1 cellular context compared by ENCODE assay signal in genomic region chr11:34619062-34619516, GRCh38.
A peak's percentile ranks its signal among the peaks of the same experiment; 100 is the strongest.
TF ChIP-seq lines count a peak whose summit lies in the region.

No MANE protein-coding gene starts in this region.

TF ChIP-seq in K562, 482 proteins besides CTCF, POLR2A, EP300 and RAD21 (continued from another document):
- TF ChIP-seq, protein P1, sequence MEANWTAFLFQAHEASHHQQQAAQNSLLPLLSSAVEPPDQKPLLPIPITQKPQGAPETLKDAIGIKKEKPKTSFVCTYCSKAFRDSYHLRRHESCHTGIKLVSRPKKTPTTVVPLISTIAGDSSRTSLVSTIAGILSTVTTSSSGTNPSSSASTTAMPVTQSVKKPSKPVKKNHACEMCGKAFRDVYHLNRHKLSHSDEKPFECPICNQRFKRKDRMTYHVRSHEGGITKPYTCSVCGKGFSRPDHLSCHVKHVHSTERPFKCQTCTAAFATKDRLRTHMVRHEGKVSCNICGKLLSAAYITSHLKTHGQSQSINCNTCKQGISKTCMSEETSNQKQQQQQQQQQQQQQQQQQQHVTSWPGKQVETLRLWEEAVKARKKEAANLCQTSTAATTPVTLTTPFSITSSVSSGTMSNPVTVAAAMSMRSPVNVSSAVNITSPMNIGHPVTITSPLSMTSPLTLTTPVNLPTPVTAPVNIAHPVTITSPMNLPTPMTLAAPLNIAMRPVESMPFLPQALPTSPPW (CRISPR knock-in tag; IDR thresholded peaks at IDR 0.05): peak; percentile 51; the same call in 1 of the 2 replicates
- TF ChIP-seq, protein P2, sequence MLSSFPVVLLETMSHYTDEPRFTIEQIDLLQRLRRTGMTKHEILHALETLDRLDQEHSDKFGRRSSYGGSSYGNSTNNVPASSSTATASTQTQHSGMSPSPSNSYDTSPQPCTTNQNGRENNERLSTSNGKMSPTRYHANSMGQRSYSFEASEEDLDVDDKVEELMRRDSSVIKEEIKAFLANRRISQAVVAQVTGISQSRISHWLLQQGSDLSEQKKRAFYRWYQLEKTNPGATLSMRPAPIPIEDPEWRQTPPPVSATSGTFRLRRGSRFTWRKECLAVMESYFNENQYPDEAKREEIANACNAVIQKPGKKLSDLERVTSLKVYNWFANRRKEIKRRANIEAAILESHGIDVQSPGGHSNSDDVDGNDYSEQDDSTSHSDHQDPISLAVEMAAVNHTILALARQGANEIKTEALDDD (IDR thresholded peaks at IDR 0.05): 0 out of 2 replicates have a peak, but pooled peaks have one; percentile 49
- TF ChIP-seq FOXJ2 (tag; IDR thresholded peaks at IDR 0.05) (no peak), MAZ (CRISPR knock-in tag; conservative IDR thresholded peaks at IDR 0.05 in 1 of 2, IDR thresholded peaks at IDR 0.05 in 1 of 2) (0 out of 4 replicates have a peak, but pooled peaks of 1 of the 2 experiments have one; percentile 20), MEIS2 (IDR thresholded peaks at IDR 0.05; ENCODE audit: partially characterized antibody) (peak; percentile 81), PML (IDR thresholded peaks at IDR 0.05; ENCODE audit: low read length) (peak; percentile 67; the same call in 1 of the 2 replicates), CBFA2T2 (conservative IDR thresholded peaks at IDR 0.05) (peak; percentile 68), NFE2 (IDR thresholded peaks at IDR 0.05; ENCODE audit: low read depth) (peak; percentile 26; the same call in 1 of the 2 replicates), RNF2 (IDR thresholded peaks at IDR 0.05) (peak; percentile 72), CREBBP (IDR thresholded peaks at IDR 0.05; ENCODE audit: low read depth, low read length) (no peak), NCOR1 (IDR thresholded peaks at IDR 0.05) (peak; percentile 77), ZNF589 (CRISPR knock-in tag; IDR thresholded peaks at IDR 0.05; ENCODE audit: low read depth) (0 out of 2 replicates have a peak, but pooled peaks have one; percentile 32), RCOR1 (IDR thresholded peaks at IDR 0.05; ENCODE audit: borderline replicate concordance in 1 of 2, low read depth in 2 of 2, low read length in 2 of 2) (peak; percentile 71 to 94; a peak in 2 of 4 replicates), CEBPB (tag; IDR thresholded peaks at IDR 0.05) (no peak), TCF7 (IDR thresholded peaks at IDR 0.05; ENCODE audit: borderline replicate concordance) (peak; percentile 96), EZH2 (IDR thresholded peaks at IDR 0.05; ENCODE audit: borderline replicate concordance, low read depth, low read length) (no peak), ZNF592 (IDR thresholded peaks at IDR 0.05) (0 out of 2 replicates have a peak, but pooled peaks have one; percentile 22), HNRNPL (IDR thresholded peaks at IDR 0.05; ENCODE audit: low read depth, low read length) (no peak), RUNX1 (IDR thresholded peaks at IDR 0.05; ENCODE audit: low read depth) (peak; percentile 67; the same call in 1 of the 2 replicates)
- TF ChIP-seq, protein P3, sequence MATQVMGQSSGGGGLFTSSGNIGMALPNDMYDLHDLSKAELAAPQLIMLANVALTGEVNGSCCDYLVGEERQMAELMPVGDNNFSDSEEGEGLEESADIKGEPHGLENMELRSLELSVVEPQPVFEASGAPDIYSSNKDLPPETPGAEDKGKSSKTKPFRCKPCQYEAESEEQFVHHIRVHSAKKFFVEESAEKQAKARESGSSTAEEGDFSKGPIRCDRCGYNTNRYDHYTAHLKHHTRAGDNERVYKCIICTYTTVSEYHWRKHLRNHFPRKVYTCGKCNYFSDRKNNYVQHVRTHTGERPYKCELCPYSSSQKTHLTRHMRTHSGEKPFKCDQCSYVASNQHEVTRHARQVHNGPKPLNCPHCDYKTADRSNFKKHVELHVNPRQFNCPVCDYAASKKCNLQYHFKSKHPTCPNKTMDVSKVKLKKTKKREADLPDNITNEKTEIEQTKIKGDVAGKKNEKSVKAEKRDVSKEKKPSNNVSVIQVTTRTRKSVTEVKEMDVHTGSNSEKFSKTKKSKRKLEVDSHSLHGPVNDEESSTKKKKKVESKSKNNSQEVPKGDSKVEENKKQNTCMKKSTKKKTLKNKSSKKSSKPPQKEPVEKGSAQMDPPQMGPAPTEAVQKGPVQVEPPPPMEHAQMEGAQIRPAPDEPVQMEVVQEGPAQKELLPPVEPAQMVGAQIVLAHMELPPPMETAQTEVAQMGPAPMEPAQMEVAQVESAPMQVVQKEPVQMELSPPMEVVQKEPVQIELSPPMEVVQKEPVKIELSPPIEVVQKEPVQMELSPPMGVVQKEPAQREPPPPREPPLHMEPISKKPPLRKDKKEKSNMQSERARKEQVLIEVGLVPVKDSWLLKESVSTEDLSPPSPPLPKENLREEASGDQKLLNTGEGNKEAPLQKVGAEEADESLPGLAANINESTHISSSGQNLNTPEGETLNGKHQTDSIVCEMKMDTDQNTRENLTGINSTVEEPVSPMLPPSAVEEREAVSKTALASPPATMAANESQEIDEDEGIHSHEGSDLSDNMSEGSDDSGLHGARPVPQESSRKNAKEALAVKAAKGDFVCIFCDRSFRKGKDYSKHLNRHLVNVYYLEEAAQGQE (CRISPR knock-in tag; IDR thresholded peaks at IDR 0.05; ENCODE audit: low read depth): no peak
TF ChIP-seq in K562: peak in this region for 52.
